In the genomic region with DNA sequence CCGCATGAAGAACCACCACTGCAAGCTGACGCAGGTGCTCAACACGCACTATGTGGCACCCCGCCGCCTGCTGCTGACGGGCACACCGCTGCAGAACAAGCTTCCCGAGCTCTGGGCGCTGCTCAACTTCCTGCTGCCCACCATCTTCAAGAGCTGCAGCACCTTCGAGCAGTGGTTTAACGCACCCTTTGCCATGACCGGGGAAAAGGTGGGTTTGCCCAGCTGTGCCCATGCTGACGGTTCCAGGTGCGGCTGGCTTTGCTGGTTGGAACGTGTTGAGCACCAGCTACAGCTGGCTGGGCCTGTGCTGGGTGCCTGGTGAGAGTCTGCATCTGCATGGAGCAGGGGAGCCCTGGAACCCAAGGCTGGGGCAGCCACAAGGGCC, we compare ENCODE assay signal across 27 cellular contexts.
"Had no signal": no experiment of that assay in that cellular context is flagged by ENCODE, and none has a peak within 500 bp of the region (broad histone marks: within the 10 kb centered on the region; RNA-seq: fewer than 3 reads in every experiment).

No MANE protein-coding gene starts in this region.

- H3K4me1 ChIP-seq: ascending aorta, SJSA1 had no signal

- H3K9me2 ChIP-seq: SK-N-SH had no signal

- H3K4me3 ChIP-seq: ascending aorta, breast epithelium, Peyer's patch, SJSA1 had no signal

- H3K9me3 Mint-ChIP-seq: activated CD4-positive, alpha-beta T cell treated with anti-CD3 and anti-CD28 coated beads, Interleukin-2, amount 10 ng/mL, durations not matched to agents 24 days and 14 days; activated naive CD4-positive, alpha-beta T cell treated with anti-CD3 and anti-CD28 coated beads for 36 hours; activated naive CD4-positive, alpha-beta T cell treated with anti-CD3 and anti-CD28 coated beads, Interleukin-2, amount 50 U/mL, for 72 hours; activated T-cell treated with anti-CD3 and anti-CD28 coated beads, Interleukin-2, amount 50 U/mL, for 24 hours; activated T-helper 2 cell treated with anti-CD3 and anti-CD28 coated beads, Interferon-gamma antibody, Interleukin-2, Interleukin-4, amounts not matched to agents 10 μg/mL and 5 μg/mL and 100 μg/mL, durations not matched to agents 14 hours and 24 hours and 36 hours; T-helper 1 cell treated with Interleukin-12 subunit alpha and Interleukin-12 subunit beta and Interleukin-4 antibody, amounts not matched to agents 30 μg/mL and 1 μg/mL, for 36 hours; T-helper 2 cell treated with Interferon-gamma antibody and Interleukin-4, amounts not matched to agents 5 μg/mL and 100 μg/mL, for 36 hours had no signal

- H3K27me3 ChIP-seq: ascending aorta, breast epithelium, Peyer's patch, SJSA1 had no signal

- H3K4me3 Mint-ChIP-seq: activated CD4-positive, alpha-beta T cell treated with anti-CD3 and anti-CD28 coated beads, Interleukin-2, amount 10 ng/mL, durations not matched to agents 24 days and 14 days; activated CD8-positive, alpha-beta T cell treated with anti-CD3 and anti-CD28 coated beads, Interleukin-2, amount 10 ng/mL, durations not matched to agents 7 days and 5 days; activated naive CD4-positive, alpha-beta T cell treated with anti-CD3 and anti-CD28 coated beads for 36 hours; activated T-cell treated with anti-CD3 and anti-CD28 coated beads, Interleukin-2, amount 50 U/mL, for 24 hours; T-helper 1 cell treated with Interleukin-12 subunit alpha and Interleukin-12 subunit beta and Interleukin-4 antibody, amounts not matched to agents 30 μg/mL and 1 μg/mL, for 36 hours; T-helper 2 cell treated with Interferon-gamma antibody and Interleukin-4, amounts not matched to agents 5 μg/mL and 100 μg/mL, for 36 hours had no signal

- H3K4me1 Mint-ChIP-seq: activated CD4-positive, alpha-beta T cell treated with anti-CD3 and anti-CD28 coated beads, Interleukin-2, amount 10 ng/mL, durations not matched to agents 24 days and 14 days had no signal

- H3K27ac Mint-ChIP-seq: activated CD4-positive, alpha-beta T cell treated with anti-CD3 and anti-CD28 coated beads, Interleukin-2, amount 10 ng/mL, durations not matched to agents 24 days and 14 days; activated CD8-positive, alpha-beta T cell treated with anti-CD3 and anti-CD28 coated beads, Interleukin-2, amount 10 ng/mL, durations not matched to agents 7 days and 5 days; activated naive CD4-positive, alpha-beta T cell treated with anti-CD3 and anti-CD28 coated beads for 36 hours; activated naive CD4-positive, alpha-beta T cell treated with anti-CD3 and anti-CD28 coated beads, Interleukin-2, amount 50 U/mL, for 72 hours; activated T-helper 2 cell treated with anti-CD3 and anti-CD28 coated beads, Interferon-gamma antibody, Interleukin-2, Interleukin-4, amounts not matched to agents 10 μg/mL and 5 μg/mL and 100 μg/mL, durations not matched to agents 14 hours and 24 hours and 36 hours; T-helper 1 cell treated with Interleukin-12 subunit alpha and Interleukin-12 subunit beta and Interleukin-4 antibody, amounts not matched to agents 30 μg/mL and 1 μg/mL, for 36 hours; T-helper 2 cell treated with Interferon-gamma antibody and Interleukin-4, amounts not matched to agents 5 μg/mL and 100 μg/mL, for 36 hours had no signal

- H3K27me3 Mint-ChIP-seq: activated CD4-positive, alpha-beta T cell treated with anti-CD3 and anti-CD28 coated beads, Interleukin-2, amount 10 ng/mL, durations not matched to agents 24 days and 14 days; activated T-cell treated with anti-CD3 and anti-CD28 coated beads, Interleukin-2, amount 50 U/mL, for 24 hours had no signal

- FAIRE-seq: TTC549 had no signal

- H3K4me2 ChIP-seq: SK-N-SH had no signal

- DNase-seq: activated CD4-positive, alpha-beta T cell treated with anti-CD3 and anti-CD28 coated beads, Interleukin-2, amount 10 ng/mL, durations not matched to agents 24 days and 14 days; activated CD4-positive, alpha-beta T cell treated with anti-CD3 and anti-CD28 coated beads, Interleukin-2, amount 50 U/mL, for 4 hours; activated CD8-positive, alpha-beta T cell treated with anti-CD3 and anti-CD28 coated beads, Interleukin-2, amount 10 ng/mL, durations not matched to agents 7 days and 5 days; activated gamma-delta T cell; activated naive CD4-positive, alpha-beta T cell treated with anti-CD3 and anti-CD28 coated beads for 36 hours; activated T-cell treated with anti-CD3 and anti-CD28 coated beads, Interleukin-2, amount 50 U/mL, for 24 hours; amygdala; Karpas-422; NCI-H1105; NCI-H1417 treated with DMSO at 0.1 percent for 48 hours; NCI-H187 treated with DMSO at 0.1 percent for 48 hours; NCI-H2081 treated with DMSO at 0.1 percent for 48 hours; NCI-H345; NCI-H524 treated with DMSO at 0.1 percent for 48 hours; PC-3; Peyer's patch; RPMI8226; SHP77 treated with DMSO at 0.1 percent for 48 hours; SK-N-SH had no signal

- H3K9me3 ChIP-seq: ascending aorta, breast epithelium, Peyer's patch, SJSA1, SK-N-SH had no signal

- ATAC-seq: activated CD8-positive, alpha-beta T cell treated with anti-CD3 and anti-CD28 coated beads, Interleukin-2, amount 10 ng/mL, durations not matched to agents 7 days and 5 days; activated naive CD4-positive, alpha-beta T cell treated with anti-CD3 and anti-CD28 coated beads, Interleukin-2, amount 50 U/mL, for 72 hours; PC-3 had no signal

- H3K27ac ChIP-seq: ascending aorta, Peyer's patch, SJSA1 had no signal

- H3K36me3 ChIP-seq: breast epithelium had no signal

- H3K9ac ChIP-seq: SK-N-SH had no signal
